Comparison of ENCODE assay signal across 8 cellular contexts in genomic region chr3:172038823-172039222, GRCh38. TPM values are rescaled to one million over a fixed set of nuclear protein-coding genes. Genes with fewer than 3 reads are reported as not detected.
DNase-seq lines count a peak whose midpoint lies in the region; ATAC-seq, FAIRE-seq and TF ChIP-seq lines count a peak whose summit lies in the region.

No MANE protein-coding gene starts in this region.

- H2BK20ac ChIP-seq in H1 (ENCODE audit: low read length), result no peak overlapping the region

- H3K27ac ChIP-seq in OCI-LY7 (ENCODE audit: low read depth, low read length, poor library complexity, severe bottlenecking) (no peak overlapping the region), H1 (ENCODE audit: low read depth, low read length) (no peak overlapping the region)

- intact Hi-C loops in OCI-LY7 (cut with micrococcal nuclease; ENCODE audit: unreplicated experiment), result loop anchor here (1.0 to 5.0 kb wide), 5 partner anchors 62 to 293 kb away; no protein-coding TSS in a partner anchor

- H3K27me3 Mint-ChIP-seq in osteocyte (ENCODE audit: unreplicated experiment), result no peaks in the 10 kb centered on the region

- H3K27me3 ChIP-seq in H1 (replicated peaks in 1 of 4; ENCODE audit: control insufficient read depth in 3 of 4, extremely low read depth in 1 of 4, insufficient read depth in 3 of 4, low read length in 3 of 4), result no peaks in the 10 kb centered on the region

- H2BK12ac ChIP-seq in H1 (ENCODE audit: low read depth, low read length), result no peak overlapping the region

- H3K23me2 ChIP-seq in H1 (ENCODE audit: low read depth, low read length), result no peaks in the 10 kb centered on the region

- H3K79me2 ChIP-seq in OCI-LY7 (ENCODE audit: insufficient read depth, low read depth, low read length) (peaks cover 4% of the 10 kb centered on the region; the same call in 1 of the 2 replicates), H1 (ENCODE audit: control insufficient read depth in 1 of 2, insufficient read depth in 2 of 2, low read length in 2 of 2) (peaks cover 10 to 33% of the 10 kb centered on the region in 2 experiments)

- BruUV-seq in OCI-LY7 (replicated peaks; lab: Mats Ljungman, UMichigan), result no TSS peak

- H3K18ac ChIP-seq in H1 (ENCODE audit: extremely low read depth, low read length), result no peak overlapping the region

- no peaks in the 10 kb centered on the region for H3K9me2 ChIP-seq in OCI-LY7 (ENCODE audit: insufficient read depth, low read length)

- H2AFZ ChIP-seq in OCI-LY7 (ENCODE audit: low read length) (peak overlapping the region; percentile 80; the same call in 1 of the 2 replicates), H1 (ENCODE audit: low read length) (no peak overlapping the region)

- H3K56ac ChIP-seq in H1 (replicated peaks; ENCODE audit: insufficient read length, low read depth, low read length), result no peak overlapping the region

- no peak overlapping the region for H4K5ac ChIP-seq in H1 (ENCODE audit: insufficient read length, low read depth, low read length)

- no peak overlapping the region for H3K4ac ChIP-seq in H1 (replicated peaks; ENCODE audit: insufficient read length, low read depth, low read length)

- no peak overlapping the region; a peak in 1 of 7 replicates for H3K9ac ChIP-seq in H1 (replicated peaks in 1 of 4; ENCODE audit: extremely low read depth in 1 of 4, low read depth in 3 of 4, low read length in 3 of 4)

- H3K4me1 Mint-ChIP-seq in osteocyte (ENCODE audit: unreplicated experiment), result peaks cover 29% of the 10 kb centered on the region

- no peak for TF ChIP-seq CTCF in OCI-LY7 (conservative IDR thresholded peaks at IDR 0.05; ENCODE audit: low read length)
- TF ChIP-seq CTCF in H1 (IDR thresholded peaks at IDR 0.05; ENCODE audit: control extremely low read depth in 1 of 3, insufficient read depth in 1 of 3, low read depth in 1 of 3, low read length in 3 of 3), result no peak
- TF ChIP-seq CTCF in osteocyte (IDR thresholded peaks at IDR 0.05), result no peak

- no peak overlapping the region for H2AK5ac ChIP-seq in H1 (ENCODE audit: low read depth, low read length)

- H4K91ac ChIP-seq in H1 (replicated peaks; ENCODE audit: insufficient read length, low read length), result no peak overlapping the region

- FAIRE-seq in H1 (lab: Jason Lieb, UNC), result no peak

- H3K36me3 Mint-ChIP-seq in osteocyte (ENCODE audit: unreplicated experiment), result peaks cover 7% of the 10 kb centered on the region

- peak overlapping the region; percentile 98 for H3K4me3 ChIP-seq in OCI-LY7 (ENCODE audit: low read depth, low read length, poor library complexity, severe bottlenecking)
- peak overlapping the region; percentile 74 to 98 (median 84); a peak in 6 of 8 replicates for H3K4me3 ChIP-seq in H1 (ENCODE audit: extremely low read depth in 1 of 4, insufficient read depth in 2 of 4, low read depth in 3 of 4, low read length in 4 of 4)

- H3K79me1 ChIP-seq in H1 (ENCODE audit: low read depth, low read length), result no peaks in the 10 kb centered on the region; the same call in 1 of the 2 replicates

- H3K23ac ChIP-seq in H1 (ENCODE audit: insufficient read length), result no peak overlapping the region

- peaks cover 5% of the 10 kb centered on the region for H4K20me1 ChIP-seq in OCI-LY7 (ENCODE audit: insufficient read depth, low read length)
- peaks cover 0 to 1% of the 10 kb centered on the region in 2 experiments for H4K20me1 ChIP-seq in H1 (replicated peaks in 1 of 2; ENCODE audit: control insufficient read depth in 1 of 2, insufficient read depth in 2 of 2, low read length in 2 of 2)

- H4K8ac ChIP-seq in H1 (ENCODE audit: extremely low read depth, insufficient read depth, low read length), result no peak overlapping the region

- no peak for TF ChIP-seq RAD21 in H1 (IDR thresholded peaks at IDR 0.05 in 1 of 2, conservative IDR thresholded peaks at IDR 0.05 in 1 of 2; ENCODE audit: low read depth in 2 of 2, low read length in 2 of 2)

- no peak for TF ChIP-seq POLR2A in H1 (IDR thresholded peaks at IDR 0.05; ENCODE audit: control extremely low read depth in 1 of 2, low read depth in 2 of 2, low read length in 2 of 2)

- no peak overlapping the region for H3K14ac ChIP-seq in H1 (ENCODE audit: insufficient read length)

- no peak for ATAC-seq in HG03571 (IDR thresholded peaks at IDR 0.05; ENCODE audit: unreplicated experiment)

- TF ChIP-seq EP300 in H1 (IDR thresholded peaks at IDR 0.05; ENCODE audit: borderline replicate concordance in 1 of 2, low read depth in 2 of 2, low read length in 2 of 2), result no peak

- 29% methylated on average over 5 of the region's 7 CpGs; no CpG with 5 or more reads in 1 of the 2 experiments for WGBS in H1 (ENCODE audit: extremely low coverage in 1 of 2, insufficient coverage in 1 of 2, insufficient read length in 1 of 2, insufficient replicate concordance in 2 of 2, low coverage in 1 of 2, low lambda C conversion rate in 2 of 2, missing lambda C conversion rate in 1 of 2), 2 experiments

- peak; percentile 33 for DNase-seq in ELF-1 (ENCODE audit: low read depth, low spot score)
- DNase-seq in OCI-LY7 (ENCODE audit: low spot score), result no peak
- DNase-seq in H1 (ENCODE audit: low read depth in 1 of 2, low spot score in 2 of 2), result no peak
- DNase-seq in osteocyte (ENCODE audit: extremely low spot score, unreplicated experiment), result no peak
- no peak for DNase-seq in nucleus accumbens (lab: John Stamatoyannopoulos, UW)
- DNase-seq in activated gamma-delta T cell treated with Interleukin-2 at 50 U/mL for 16 hours, result no peak
- DNase-seq in activated CD4-positive, CD25-positive, alpha-beta regulatory T cell (lab: John Stamatoyannopoulos, UW), result no peak

- H3K4me2 ChIP-seq in OCI-LY7 (ENCODE audit: low read length) (peak overlapping the region; percentile 83), H1 (ENCODE audit: insufficient read depth in 1 of 2, low read depth in 2 of 2, low read length in 2 of 2) (peak overlapping the region; percentile 53 to 54)

- H3K27ac Mint-ChIP-seq in osteocyte (ENCODE audit: unreplicated experiment), result peak overlapping the region; percentile 90

- H3K36me3 ChIP-seq in OCI-LY7 (ENCODE audit: insufficient read depth, low read length), result no peaks in the 10 kb centered on the region
- no peaks in the 10 kb centered on the region for H3K36me3 ChIP-seq in H1 (ENCODE audit: control insufficient read depth in 2 of 4, insufficient read depth in 4 of 4, low read length in 3 of 4)

- CTCF ChIA-PET in OCI-LY7 (lab: Charles Lee; ENCODE audit: unreplicated experiment) (no interaction called here), H1 (lab: Charles Lee; ENCODE audit: partially characterized antibody) (interaction anchor here (0.8 to 1.5 kb wide), 5 partner anchors 18 to 302 kb away, joined by 3 to 4 read pairs (median 3); no protein-coding TSS in a partner anchor)

- peaks cover 4% of the 10 kb centered on the region for H3K9me3 Mint-ChIP-seq in osteocyte (ENCODE audit: unreplicated experiment)

- H2BK15ac ChIP-seq in H1 (ENCODE audit: low read length), result no peak overlapping the region

- H3K4me3 Mint-ChIP-seq in osteocyte (ENCODE audit: unreplicated experiment), result peak overlapping the region; percentile 88

- H3K9me3 ChIP-seq in OCI-LY7 (ENCODE audit: low read length), result no peaks in the 10 kb centered on the region; the same call in 1 of the 2 replicates
- no peaks in the 10 kb centered on the region for H3K9me3 ChIP-seq in H1 (ENCODE audit: insufficient read depth in 2 of 2, low read depth in 1 of 2, low read length in 1 of 2)

- H3K4me1 ChIP-seq in OCI-LY7 (ENCODE audit: insufficient read depth, low read length, poor library complexity, severe bottlenecking) (peaks cover 24% of the 10 kb centered on the region), H1 (replicated peaks in 1 of 4; ENCODE audit: control insufficient read depth in 3 of 4, insufficient read depth in 4 of 4, low read length in 3 of 4) (peaks cover 0 to 7% (median under 1%) of the 10 kb centered on the region in 4 experiments; a peak in 2 of 7 replicates)

- POLR2A ChIA-PET in OCI-LY7 (lab: Charles Lee), result interaction anchor here (0.6 to 2.0 kb wide), 13 partner anchors 10 to 521 kb away, joined by 3 to 29 read pairs (median 3); no protein-coding TSS in a partner anchor
- POLR2A ChIA-PET in H1 (lab: Charles Lee; ENCODE audit: partially characterized antibody), result interaction anchor here (0.9 to 1.1 kb wide), 2 partner anchors 10 to 53 kb away, joined by 3 to 4 read pairs; no protein-coding TSS in a partner anchor

- H2BK120ac ChIP-seq in H1 (replicated peaks; ENCODE audit: low read depth, low read length), result no peak overlapping the region

- no peak overlapping the region for H2BK5ac ChIP-seq in H1 (ENCODE audit: low read depth, low read length)

TF ChIP-seq in H1, 55 proteins besides CTCF, POLR2A, EP300 and RAD21 (continues in another document):
- TF ChIP-seq CHD2 (IDR thresholded peaks at IDR 0.05; ENCODE audit: low read length), result no peak
- TF ChIP-seq ASH2L (IDR thresholded peaks at IDR 0.05; ENCODE audit: low read length), result no peak
- no peak for TF ChIP-seq EGR1 (IDR thresholded peaks at IDR 0.05; ENCODE audit: borderline replicate concordance, low read depth, low read length)
- TF ChIP-seq FOSL1 (IDR thresholded peaks at IDR 0.05; ENCODE audit: insufficient read depth, low read depth, low read length), result no peak
- TF ChIP-seq JUND (IDR thresholded peaks at IDR 0.05; ENCODE audit: low read length), result no peak
- TF ChIP-seq, protein P1, sequence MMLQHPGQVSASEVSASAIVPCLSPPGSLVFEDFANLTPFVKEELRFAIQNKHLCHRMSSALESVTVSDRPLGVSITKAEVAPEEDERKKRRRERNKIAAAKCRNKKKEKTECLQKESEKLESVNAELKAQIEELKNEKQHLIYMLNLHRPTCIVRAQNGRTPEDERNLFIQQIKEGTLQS (IDR thresholded peaks at IDR 0.05; ENCODE audit: insufficient read depth, low read depth, low read length), result no peak
- TF ChIP-seq SIRT6 (IDR thresholded peaks at IDR 0.05; ENCODE audit: low read length), result no peak
- TF ChIP-seq CREB1 (IDR thresholded peaks at IDR 0.05), result no peak

RNA-seq across cellular contexts. Expression of gene FNDC3B, which starts 0.6 kb away (rescaled TPM):
- 17.3 and 23.3 TPM in 2 replicates for total RNA-seq in OCI-LY7 (2014; rRNA removed; shearing (Covaris generic))
- total RNA-seq in OCI-LY7 (2022) (28.5 and 43.3 TPM in 2 replicates), osteocyte (224 and 240 TPM in 2 replicates)
- total RNA-seq in H1 (2021; fragmentation: NEBNext Ultra II Directional; extraction: Animal tissue kit (Norgen Biotek cat#: 25700)), result 44.4 TPM in 2 replicates
- polyA plus RNA-seq in H1 (2011; rRNA removed), result 14.1 and 15.7 TPM in 2 replicates
- 6.1 TPM for polyA plus RNA-seq in H1 (2011; cell fraction: cytosol; rRNA removed)
- 29.6 TPM for polyA plus RNA-seq in H1 (2011; cell fraction: nucleus; rRNA removed)
- 11.8 to 18.4 TPM (median 15.7 TPM) in 4 replicates for polyA plus RNA-seq in H1 (2012, experiment 1 of 2)
- 1.2 TPM for polyA plus RNA-seq in H1 (2012, experiment 2 of 2)
- 21.2 TPM for polyA plus RNA-seq in H1 (2013, experiment 1 of 2)
- 21.1 TPM for polyA plus RNA-seq in H1 (2013, experiment 2 of 2)
- polyA minus RNA-seq in H1 (2011; rRNA and poly(A)+ RNA removed), result 74.8 and 76.1 TPM in 2 replicates
- polyA minus RNA-seq in H1 (2011; cell fraction: cytosol; rRNA and poly(A)+ RNA removed), result 18.6 TPM
- polyA minus RNA-seq in H1 (2011; cell fraction: nucleus; rRNA and poly(A)+ RNA removed), result 183 TPM
